25 cellular contexts compared by ENCODE assay signal in genomic region chr19:1483067-1483978, GRCh38.
"Had no signal": no experiment of that assay in that cellular context is flagged by ENCODE, and none has a peak within 500 bp of the region (broad histone marks: within the 10 kb centered on the region; RNA-seq: fewer than 3 reads in every experiment).

No MANE protein-coding gene starts in this region.

- H3K4me3 ChIP-seq: gastrocnemius medialis, hepatocyte, smooth muscle cell, tibial nerve had no signal

- H3K36me3 ChIP-seq: gastrocnemius medialis, tibial nerve had no signal

- H3K27ac ChIP-seq: gastrocnemius medialis, hepatocyte, tibial nerve, VCaP had no signal

- H3K27me3 ChIP-seq: gastrocnemius medialis, hepatocyte, tibial nerve had no signal

- ATAC-seq: activated naive CD8-positive, alpha-beta T cell treated with anti-CD3 and anti-CD28 coated beads, Interleukin-2, amount 50 U/mL, for 24 hours; effector memory CD8-positive, alpha-beta T cell; gastrocnemius medialis; left colon; natural killer cell treated with Interleukin-12 subunit alpha and Interleukin-12 subunit beta and Interleukin-15 and Interleukin-18, amount 100 ng/mL, for 72 hours had no signal

- H3K9me3 ChIP-seq: gastrocnemius medialis, tibial nerve had no signal

- H2AFZ ChIP-seq: hepatocyte had no signal

- DNase-seq: activated CD4-positive, alpha-beta T cell treated with anti-CD3 and anti-CD28 coated beads for 48 hours; activated CD4-positive, alpha-beta T cell treated with anti-CD3 and anti-CD28 coated beads, Interleukin-2, amount 50 U/mL, for 48 hours; activated CD8-positive, alpha-beta memory T cell treated with anti-CD3 and anti-CD28 coated beads, Interleukin-2, amount 50 U/mL, for 48 hours; activated gamma-delta T cell; activated naive CD8-positive, alpha-beta T cell treated with anti-CD3 and anti-CD28 coated beads, Interleukin-2, amount 50 U/mL, for 24 hours; activated T-cell treated with anti-CD3 and anti-CD28 coated beads, Interleukin-2, amount 50 U/mL, for 24 hours; amygdala; caudate nucleus; cortex of kidney; effector memory CD8-positive, alpha-beta T cell; erythroblast; gastrocnemius medialis; glutamatergic neuron; islet precursor cell; mesendoderm; retina; stimulated activated CD4-positive, alpha-beta T cell treated with anti-CD3 and anti-CD28 coated beads, Interleukin-15, amount 100 ng/mL, for 24 hours; stimulated activated CD4-positive, alpha-beta T cell treated with anti-CD3 and anti-CD28 coated beads, Interleukin-2, amount 100 ng/mL, for 24 hours; stimulated activated naive CD4-positive, alpha-beta T cell had no signal

- H3K4me2 ChIP-seq: hepatocyte, smooth muscle cell had no signal
